ENCODE assay signal across 1 cellular context in genomic region chr1:180155202-180155682, GRCh38.
TF ChIP-seq lines count a peak whose summit lies in the region.

No MANE protein-coding gene starts in this region.

TF ChIP-seq in SK-N-SH, 30 proteins besides CTCF, POLR2A, EP300 and RAD21 (continued from another document):
- no peak for TF ChIP-seq GATA2 (CRISPR knock-in tag; IDR thresholded peaks at IDR 0.05)
- no peak for TF ChIP-seq SIN3A (IDR thresholded peaks at IDR 0.05; ENCODE audit: borderline replicate concordance, low read depth, low read length)
- TF ChIP-seq GABPA (IDR thresholded peaks at IDR 0.05; ENCODE audit: low read depth) = no peak
- no peak for TF ChIP-seq RFX5 (IDR thresholded peaks at IDR 0.05; ENCODE audit: low read length)
TF ChIP-seq in SK-N-SH: peak in this region for 0.
